26 cellular contexts compared by ENCODE assay signal in the genomic region with DNA sequence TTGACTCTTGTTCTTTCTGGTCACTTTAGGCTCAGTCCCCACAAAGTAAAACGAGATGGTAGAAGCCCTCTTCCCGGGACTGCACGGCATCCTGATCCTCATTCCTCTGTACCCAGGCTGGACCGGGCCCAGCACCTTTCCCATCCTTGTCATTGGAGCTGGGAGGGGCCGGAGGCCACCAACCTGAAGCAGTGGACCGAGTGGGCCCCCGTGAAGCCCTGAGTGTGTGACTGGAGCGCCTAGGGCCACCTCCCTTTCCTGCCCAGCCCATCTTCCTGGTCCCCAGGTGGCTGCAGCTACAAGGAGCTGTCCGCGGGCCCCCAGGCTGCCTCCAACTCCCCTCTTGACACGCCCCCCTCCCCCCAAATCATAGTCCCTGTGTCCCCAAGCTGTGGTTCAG. TPM values are rescaled to one million over a fixed set of nuclear protein-coding genes. Genes with fewer than 3 reads are reported as not detected.
DNase-seq lines count a peak whose midpoint lies in the region; TF ChIP-seq lines count a peak whose summit lies in the region.
"Had no signal": no experiment of that assay in that cellular context is flagged by ENCODE, and none has a peak within 500 bp of the region (broad histone marks: within the 10 kb centered on the region; RNA-seq: fewer than 3 reads in every experiment).

No MANE protein-coding gene starts in this region.

- H3K27ac ChIP-seq in coronary artery (peak overlapping the region; percentile 81 to 93), liver (ENCODE audit: low read depth in 1 of 2, low read length in 2 of 2) (peak overlapping the region; percentile 71 to 76), suprapubic skin (peak overlapping the region; percentile 49)
- H3K27ac ChIP-seq: A549 had no signal

- DNase-seq in G401 (ENCODE audit: low spot score) (peak; percentile 47), coronary artery (ENCODE audit: low spot score) (no peak), suprapubic skin (ENCODE audit: low spot score in 2 of 2) (peak in 1 of 2 donors; percentile 76), activated gamma-delta T cell (lab: John Stamatoyannopoulos, UW) (no peak), HCEC 1CT (no peak), midbrain (lab: John Stamatoyannopoulos, UW) (no peak)
- no peak for DNase-seq in activated CD4-positive, CD25-positive, alpha-beta regulatory T cell treated with anti-CD3 and anti-CD28 coated beads, Interleukin-2, amount 50 U/mL, for 72 hours
- DNase-seq: activated CD4-positive, alpha-beta memory T cell treated with anti-CD3 and anti-CD28 coated beads, Interleukin-2, amount 10 ng/mL, durations not matched to agents 7 days and 5 days; activated effector memory CD4-positive, alpha-beta T cell treated with Interleukin-2 at 50 U/mL for 16 hours; activated naive CD8-positive, alpha-beta T cell treated with anti-CD3 and anti-CD28 coated beads, Interleukin-2, amount 10 ng/mL, durations not matched to agents 7 days and 5 days; CD8-positive, alpha-beta memory T cell; endodermal cell; kidney glomerular epithelial cell; MG63; naive B cell; NCI-H1417; NCI-H510A; nucleus accumbens; retina; stimulated activated CD4-positive, alpha-beta T cell treated with anti-CD3 and anti-CD28 coated beads, Interleukin-12 subunit alpha, Interleukin-12 subunit beta, amount 100 ng/mL, for 4 hours; stimulated activated CD4-positive, alpha-beta T cell treated with anti-CD3 and anti-CD28 coated beads, Interleukin-4, amount 100 ng/mL, for 24 hours; stimulated activated naive CD4-positive, alpha-beta T cell; trophoblast cell had no signal

- H3K4me1 ChIP-seq in liver (ENCODE audit: control insufficient read depth in 4 of 4, insufficient read depth in 4 of 4, low read length in 3 of 4) (peaks cover 23 to 89% (median 78%) of the 10 kb centered on the region in 4 donors), suprapubic skin (peaks cover 48% of the 10 kb centered on the region)

- H3K27me3 ChIP-seq in liver (ENCODE audit: control insufficient read depth in 4 of 4, insufficient read depth in 4 of 4, low read length in 3 of 4) (no peaks in the 10 kb centered on the region), suprapubic skin (no peaks in the 10 kb centered on the region)
- H3K27me3 ChIP-seq: MG63 had no signal

- H3K4me3 ChIP-seq in coronary artery (no peak overlapping the region), liver (ENCODE audit: low read depth in 1 of 3, low read length in 3 of 3) (no peak overlapping the region), suprapubic skin (no peak overlapping the region)
- H3K4me3 ChIP-seq: A549, MG63 had no signal

- no peak overlapping the region for H3K9ac ChIP-seq in liver (ENCODE audit: low read depth in 1 of 2, low read length in 2 of 2)

- no peak for TF ChIP-seq POLR2A in suprapubic skin (IDR thresholded peaks at IDR 0.05)

- WGBS in liver, result 84% methylated on average over 11 of the region's 11 CpGs
- 88% methylated on average over 10 of the region's 11 CpGs for WGBS in suprapubic skin

- no peak for TF ChIP-seq EP300 in suprapubic skin (IDR thresholded peaks at IDR 0.05)

- in situ Hi-C loops in G401 (cut with HindIII; ENCODE audit: low sequenced_read_pairs), result no loop called here

- H3K9me3 ChIP-seq in liver (ENCODE audit: control insufficient read depth in 4 of 4, low read length in 3 of 4), result no peaks in the 10 kb centered on the region
- H3K9me3 ChIP-seq in suprapubic skin, result no peaks in the 10 kb centered on the region
- H3K9me3 ChIP-seq: A549, MG63 had no signal

- no peak for TF ChIP-seq CTCF in coronary artery (IDR thresholded peaks at IDR 0.05)
- no peak for TF ChIP-seq CTCF in liver (IDR thresholded peaks at IDR 0.05; ENCODE audit: low read depth, low read length, missing input control)
- no peak for TF ChIP-seq CTCF in suprapubic skin (IDR thresholded peaks at IDR 0.05)

- no peak for TF ChIP-seq RAD21 in liver (IDR thresholded peaks at IDR 0.05)

- H3K36me3 ChIP-seq in liver (ENCODE audit: control insufficient read depth in 4 of 4, insufficient read depth in 3 of 4, low read depth in 1 of 4, low read length in 3 of 4) (peaks cover 0 to 2% (median 0%) of the 10 kb centered on the region in 4 donors), suprapubic skin (no peaks in the 10 kb centered on the region)
- H3K36me3 ChIP-seq: MG63 had no signal

TF ChIP-seq in liver, 16 proteins besides CTCF, POLR2A, EP300 and RAD21:
- TF ChIP-seq RXRA (IDR thresholded peaks at IDR 0.05) (no peak), HNF4G (IDR thresholded peaks at IDR 0.05) (no peak), EGR1 (IDR thresholded peaks at IDR 0.05; ENCODE audit: low read depth in 2 of 2) (no peak), TAF1 (conservative IDR thresholded peaks at IDR 0.05) (no peak)
- TF ChIP-seq, protein P1, sequence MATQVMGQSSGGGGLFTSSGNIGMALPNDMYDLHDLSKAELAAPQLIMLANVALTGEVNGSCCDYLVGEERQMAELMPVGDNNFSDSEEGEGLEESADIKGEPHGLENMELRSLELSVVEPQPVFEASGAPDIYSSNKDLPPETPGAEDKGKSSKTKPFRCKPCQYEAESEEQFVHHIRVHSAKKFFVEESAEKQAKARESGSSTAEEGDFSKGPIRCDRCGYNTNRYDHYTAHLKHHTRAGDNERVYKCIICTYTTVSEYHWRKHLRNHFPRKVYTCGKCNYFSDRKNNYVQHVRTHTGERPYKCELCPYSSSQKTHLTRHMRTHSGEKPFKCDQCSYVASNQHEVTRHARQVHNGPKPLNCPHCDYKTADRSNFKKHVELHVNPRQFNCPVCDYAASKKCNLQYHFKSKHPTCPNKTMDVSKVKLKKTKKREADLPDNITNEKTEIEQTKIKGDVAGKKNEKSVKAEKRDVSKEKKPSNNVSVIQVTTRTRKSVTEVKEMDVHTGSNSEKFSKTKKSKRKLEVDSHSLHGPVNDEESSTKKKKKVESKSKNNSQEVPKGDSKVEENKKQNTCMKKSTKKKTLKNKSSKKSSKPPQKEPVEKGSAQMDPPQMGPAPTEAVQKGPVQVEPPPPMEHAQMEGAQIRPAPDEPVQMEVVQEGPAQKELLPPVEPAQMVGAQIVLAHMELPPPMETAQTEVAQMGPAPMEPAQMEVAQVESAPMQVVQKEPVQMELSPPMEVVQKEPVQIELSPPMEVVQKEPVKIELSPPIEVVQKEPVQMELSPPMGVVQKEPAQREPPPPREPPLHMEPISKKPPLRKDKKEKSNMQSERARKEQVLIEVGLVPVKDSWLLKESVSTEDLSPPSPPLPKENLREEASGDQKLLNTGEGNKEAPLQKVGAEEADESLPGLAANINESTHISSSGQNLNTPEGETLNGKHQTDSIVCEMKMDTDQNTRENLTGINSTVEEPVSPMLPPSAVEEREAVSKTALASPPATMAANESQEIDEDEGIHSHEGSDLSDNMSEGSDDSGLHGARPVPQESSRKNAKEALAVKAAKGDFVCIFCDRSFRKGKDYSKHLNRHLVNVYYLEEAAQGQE (IDR thresholded peaks at IDR 0.05), result no peak

RNA-seq across cellular contexts. Expression of a gene that starts 17.1 kb away (rescaled TPM):
- not detected in 2 replicates for total RNA-seq in G401 (2014; rRNA removed; shearing (Covaris generic))
- total RNA-seq in liver (10 to 100 TPM in 1 of 2 donors, 1 to 10 TPM in 1; 9.0 to 11.5 TPM), suprapubic skin (1 to 10 TPM; 1.4 to 6.3 (median 2.9) TPM)
- 1 to 10 TPM; 2.2 to 7.0 TPM for polyA plus RNA-seq in liver
- total RNA-seq: endodermal cell, glomerular endothelial cell had no signal
- polyA plus RNA-seq: A549 had no signal

RNA-seq across cellular contexts. Expression of a gene that starts 17.4 kb away (rescaled TPM):
- total RNA-seq in G401 (2014; rRNA removed; shearing (Covaris generic)), result 8.7 and 9.4 TPM in 2 replicates
- total RNA-seq in liver (10 to 100 TPM; 34.2 to 86.3 TPM), suprapubic skin (100 to 1,000 TPM in 1 of 4 donors, 10 to 100 TPM in 3; 72.0 to 106 (median 91.5) TPM)
- 100 to 1,000 TPM; 153 to 195 TPM for polyA plus RNA-seq in liver
- total RNA-seq: activated naive CD8-positive, alpha-beta T cell treated with anti-CD3 and anti-CD28 coated beads, Interleukin-2, amount 10 ng/mL, durations not matched to agents 7 days and 5 days had no signal
- polyA plus RNA-seq: CD8-positive, alpha-beta memory T cell had no signal
